19 cellular contexts compared by ENCODE assay signal in genomic region chr12:106585237-106585834, GRCh38. TPM values are rescaled to one million over a fixed set of nuclear protein-coding genes. Genes with fewer than 3 reads are reported as not detected.
DNase-seq lines count a peak whose midpoint lies in the region; ATAC-seq, FAIRE-seq and TF ChIP-seq lines count a peak whose summit lies in the region.
"Had no signal": no experiment of that assay in that cellular context is flagged by ENCODE, and none has a peak within 500 bp of the region (broad histone marks: within the 10 kb centered on the region; RNA-seq: fewer than 3 reads in every experiment).

No MANE protein-coding gene starts in this region.

- ATAC-seq in HG02970 (IDR thresholded peaks at IDR 0.05; ENCODE audit: low FRiP score, unreplicated experiment) = no peak
- ATAC-seq in GM18909 (IDR thresholded peaks at IDR 0.05; ENCODE audit: poor library complexity, unreplicated experiment) = no peak

- H3F3A ChIP-seq in neural progenitor cell (ENCODE audit: low read depth) = peaks cover 74% of the 10 kb centered on the region

- no peak overlapping the region for H2BK15ac ChIP-seq in H9 (ENCODE audit: low read depth, low read length)
- no peak overlapping the region for H2BK15ac ChIP-seq in H1 (ENCODE audit: low read length)

- TF ChIP-seq CTCF in H9 (conservative IDR thresholded peaks at IDR 0.05) = no peak
- TF ChIP-seq CTCF in H1 (IDR thresholded peaks at IDR 0.05; ENCODE audit: control extremely low read depth in 1 of 3, insufficient read depth in 1 of 3, low read depth in 1 of 3, low read length in 3 of 3) = no peak
- TF ChIP-seq CTCF in neural progenitor cell (IDR thresholded peaks at IDR 0.05) = no peak

- no peak overlapping the region for H3K27ac ChIP-seq in H9 (ENCODE audit: insufficient read length, low read depth, low read length)
- no peak overlapping the region for H3K27ac ChIP-seq in H1 (ENCODE audit: low read depth, low read length)
- no peak overlapping the region for H3K27ac ChIP-seq in neural progenitor cell
- H3K27ac ChIP-seq: stomach had no signal

- H3K4me1 Mint-ChIP-seq in H9 (peaks cover 39 to 54% of the 10 kb centered on the region in 2 experiments), neural progenitor cell (peaks cover 43% of the 10 kb centered on the region)

- peaks cover 95% of the 10 kb centered on the region for H3K27me3 Mint-ChIP-seq in H9 (ENCODE audit: low read depth)
- peaks cover 15% of the 10 kb centered on the region for H3K27me3 Mint-ChIP-seq in neural progenitor cell (ENCODE audit: insufficient read depth, low read depth)

- H4K91ac ChIP-seq in H9 (ENCODE audit: insufficient read length, low read depth, low read length) = no peak overlapping the region
- H4K91ac ChIP-seq in H1 (replicated peaks; ENCODE audit: insufficient read length, low read length) = no peak overlapping the region

- H4K5ac ChIP-seq in H9 (ENCODE audit: insufficient read length, low read depth, low read length) (no peak overlapping the region), H1 (ENCODE audit: insufficient read length, low read depth, low read length) (no peak overlapping the region)

- no peak overlapping the region for H3K14ac ChIP-seq in H9 (ENCODE audit: insufficient read depth, low read length)
- no peak overlapping the region for H3K14ac ChIP-seq in H1 (ENCODE audit: insufficient read length)

- H2AK5ac ChIP-seq in H9 (ENCODE audit: insufficient read length, low read length) = no peak overlapping the region
- H2AK5ac ChIP-seq in H1 (ENCODE audit: low read depth, low read length) = no peak overlapping the region

- H2BK12ac ChIP-seq in H9 (ENCODE audit: insufficient read length, low read depth, low read length) (no peak overlapping the region), H1 (ENCODE audit: low read depth, low read length) (no peak overlapping the region)

- peak overlapping the region; percentile 53 to 88 for H3K4me3 Mint-ChIP-seq in H9
- H3K4me3 Mint-ChIP-seq in neural progenitor cell = peak overlapping the region; percentile 100
- H3K4me3 Mint-ChIP-seq: activated T-helper 1 cell treated with anti-CD3 and anti-CD28 coated beads, Interleukin-12 subunit alpha, Interleukin-12 subunit beta, Interleukin-2, Interleukin-4 antibody, amounts not matched to agents 30 ng/mL and 10 ng/mL and 1 ng/mL, durations not matched to agents 14 hours and 24 hours and 36 hours; T-helper 1 cell treated with Interleukin-12 subunit alpha and Interleukin-12 subunit beta and Interleukin-4 antibody, amounts not matched to agents 30 μg/mL and 1 μg/mL, for 36 hours had no signal

- no peak overlapping the region for H3K9ac ChIP-seq in H9 (ENCODE audit: extremely low read depth, insufficient read length, low read length)
- H3K9ac ChIP-seq in H1 (replicated peaks in 1 of 4; ENCODE audit: extremely low read depth in 1 of 4, low read depth in 3 of 4, low read length in 3 of 4) = no peak overlapping the region
- H3K9ac ChIP-seq in neural progenitor cell = no peak overlapping the region

- H3K9me3 ChIP-seq in H9 (ENCODE audit: control insufficient read depth, low read depth, low read length) (no peaks in the 10 kb centered on the region), H1 (ENCODE audit: insufficient read depth in 2 of 2, low read depth in 1 of 2, low read length in 1 of 2) (no peaks in the 10 kb centered on the region; a peak in 1 of 4 replicates), neural progenitor cell (ENCODE audit: low read depth) (no peaks in the 10 kb centered on the region)
- H3K9me3 ChIP-seq: stomach had no signal

- no peak overlapping the region for H2BK20ac ChIP-seq in H9 (ENCODE audit: low read depth, low read length, poor library complexity, severe bottlenecking)
- no peak overlapping the region for H2BK20ac ChIP-seq in H1 (ENCODE audit: low read length)

- H3K79me1 ChIP-seq in H9 (ENCODE audit: insufficient read depth, low read depth, low read length, poor library complexity, severe bottlenecking) = no peaks in the 10 kb centered on the region
- H3K79me1 ChIP-seq in H1 (ENCODE audit: low read depth, low read length) = no peaks in the 10 kb centered on the region

- H3K9me3 Mint-ChIP-seq in H9 (peaks cover 0 to 10% of the 10 kb centered on the region in 2 experiments; a peak in 2 of 5 replicates), neural progenitor cell (no peaks in the 10 kb centered on the region)
- H3K9me3 Mint-ChIP-seq: activated T-helper 1 cell treated with anti-CD3 and anti-CD28 coated beads, Interleukin-12 subunit alpha, Interleukin-12 subunit beta, Interleukin-2, Interleukin-4 antibody, amounts not matched to agents 30 ng/mL and 10 ng/mL and 1 ng/mL, durations not matched to agents 14 hours and 24 hours and 36 hours; T-helper 1 cell treated with Interleukin-12 subunit alpha and Interleukin-12 subunit beta and Interleukin-4 antibody, amounts not matched to agents 30 μg/mL and 1 μg/mL, for 36 hours had no signal

- no peak overlapping the region for H2BK5ac ChIP-seq in H9 (ENCODE audit: insufficient read length, low read length)
- no peak overlapping the region; the same call in 1 of the 2 replicates for H2BK5ac ChIP-seq in H1 (ENCODE audit: low read depth, low read length)

- H3K4ac ChIP-seq in H9 (ENCODE audit: low read depth, low read length) (no peak overlapping the region), H1 (replicated peaks; ENCODE audit: insufficient read length, low read depth, low read length) (no peak overlapping the region)

- TF ChIP-seq RAD21 in H1 (IDR thresholded peaks at IDR 0.05 in 1 of 2, conservative IDR thresholded peaks at IDR 0.05 in 1 of 2; ENCODE audit: low read depth in 2 of 2, low read length in 2 of 2) = no peak

- no peak overlapping the region for H2AFZ ChIP-seq in H9 (ENCODE audit: low read length)
- H2AFZ ChIP-seq in H1 (ENCODE audit: low read length) = no peak overlapping the region
- H2AFZ ChIP-seq in neural progenitor cell (replicated peaks) = no peak overlapping the region

- H3K36me3 Mint-ChIP-seq in H9 (ENCODE audit: insufficient read depth in 1 of 3, low read depth in 3 of 3) = no peaks in the 10 kb centered on the region; a peak in 1 of 7 replicates
- peaks cover 19% of the 10 kb centered on the region for H3K36me3 Mint-ChIP-seq in neural progenitor cell

- H2BK120ac ChIP-seq in H9 (ENCODE audit: low read depth, low read length, poor library complexity, severe bottlenecking) (no peak overlapping the region), H1 (replicated peaks; ENCODE audit: low read depth, low read length) (no peak overlapping the region)

- peak overlapping the region; percentile 71 for H3K4me2 ChIP-seq in H9 (ENCODE audit: insufficient read depth, insufficient read length, low read length)
- H3K4me2 ChIP-seq in H1 (ENCODE audit: insufficient read depth in 1 of 2, low read depth in 2 of 2, low read length in 2 of 2) = peak overlapping the region; percentile 88 to 90
- peak overlapping the region; percentile 76 for H3K4me2 ChIP-seq in neural progenitor cell

- H3K4me3 ChIP-seq in H1 (ENCODE audit: extremely low read depth in 1 of 4, insufficient read depth in 2 of 4, low read depth in 3 of 4, low read length in 4 of 4) = peak overlapping the region; percentile 13 to 72 (median 46); a peak in 6 of 8 replicates
- peak overlapping the region; percentile 49 for H3K4me3 ChIP-seq in neural progenitor cell

- peaks cover 73% of the 10 kb centered on the region for H3K27me3 ChIP-seq in H9 (ENCODE audit: insufficient read depth, low read length)
- peaks cover 71 to 83% (median 80%) of the 10 kb centered on the region in 4 experiments for H3K27me3 ChIP-seq in H1 (replicated peaks in 1 of 4; ENCODE audit: control insufficient read depth in 3 of 4, extremely low read depth in 1 of 4, insufficient read depth in 3 of 4, low read length in 3 of 4)
- peaks cover 100% of the 10 kb centered on the region for H3K27me3 ChIP-seq in neural progenitor cell

- CTCF ChIA-PET in H1 (lab: Charles Lee; ENCODE audit: partially characterized antibody) = interaction anchor here (1.1 kb wide), 1 partner anchor 33 kb away, joined by 3 read pairs; no protein-coding TSS in a partner anchor

- no CpG with 5 or more reads among the region's 32 CpGs for WGBS in H9 (ENCODE audit: extremely low coverage, insufficient read length, low lambda C conversion rate)
- WGBS in H1 (ENCODE audit: extremely low coverage in 1 of 2, insufficient coverage in 1 of 2, insufficient read length in 1 of 2, insufficient replicate concordance in 2 of 2, low coverage in 1 of 2, low lambda C conversion rate in 2 of 2, missing lambda C conversion rate in 1 of 2), 2 experiments = 2% methylated on average over 32 of the region's 32 CpGs; no CpG with 5 or more reads in 1 of the 2 experiments

- peak in 2 of 3 experiments; percentile 41 to 50 for DNase-seq in NCI-H1417 (lab: John Stamatoyannopoulos, UW)
- DNase-seq in NCI-H1417 treated with DMSO at 0.1 percent for 48 hours (lab: John Stamatoyannopoulos, UW) = no peak
- peak; percentile 56 for DNase-seq in H9
- no peak for DNase-seq in H1 (ENCODE audit: low read depth in 1 of 2, low spot score in 2 of 2)
- peak; percentile 82 for DNase-seq in neural progenitor cell (ENCODE audit: low spot score)
- DNase-seq in activated CD4-positive, CD25-positive, alpha-beta regulatory T cell (lab: John Stamatoyannopoulos, UW) = no peak
- DNase-seq: 8988T; activated CD4-positive, alpha-beta T cell treated with anti-CD3 and anti-CD28 coated beads, Interleukin-2, amount 50 U/mL, for 1 hour; effector CD8-positive, alpha-beta T cell; KBM-7; NCI-H146; NCI-H510A treated with DMSO at 0.1 percent for 48 hours; stomach had no signal

- H3K4me1 ChIP-seq in H9 (ENCODE audit: insufficient read depth, low read length) (peaks cover 2% of the 10 kb centered on the region), H1 (replicated peaks in 1 of 4; ENCODE audit: control insufficient read depth in 3 of 4, insufficient read depth in 4 of 4, low read length in 3 of 4) (peaks cover 7 to 34% (median 19%) of the 10 kb centered on the region in 4 experiments), neural progenitor cell (peaks cover 57% of the 10 kb centered on the region)

- FAIRE-seq in H1 (lab: Jason Lieb, UNC) = no peak
- FAIRE-seq: islet of Langerhans had no signal

- TF ChIP-seq POLR2A in H1 (IDR thresholded peaks at IDR 0.05; ENCODE audit: control extremely low read depth in 1 of 2, low read depth in 2 of 2, low read length in 2 of 2) = no peak

- H3K36me3 ChIP-seq in H1 (ENCODE audit: control insufficient read depth in 2 of 4, insufficient read depth in 4 of 4, low read length in 3 of 4) = no peaks in the 10 kb centered on the region; a peak in 1 of 8 replicates
- no peaks in the 10 kb centered on the region for H3K36me3 ChIP-seq in neural progenitor cell
- H3K36me3 ChIP-seq: stomach had no signal

- no peak overlapping the region for H3T11ph ChIP-seq in H9 (ENCODE audit: low read length)

- H4K20me1 ChIP-seq in H9 (ENCODE audit: control insufficient read depth, insufficient read depth, insufficient read length) (no peaks in the 10 kb centered on the region), H1 (replicated peaks in 1 of 2; ENCODE audit: control insufficient read depth in 1 of 2, insufficient read depth in 2 of 2, low read length in 2 of 2) (peaks cover 8 to 30% of the 10 kb centered on the region in 2 experiments), neural progenitor cell (ENCODE audit: low read depth) (peaks cover 65% of the 10 kb centered on the region)

- no peak overlapping the region for H3K23ac ChIP-seq in H9 (ENCODE audit: insufficient read length, low read depth, low read length)
- no peak overlapping the region for H3K23ac ChIP-seq in H1 (ENCODE audit: insufficient read length)

- peaks cover 17% of the 10 kb centered on the region for H3K23me2 ChIP-seq in H9 (ENCODE audit: insufficient read length, low read depth, low read length, poor library complexity, severe bottlenecking)
- H3K23me2 ChIP-seq in H1 (ENCODE audit: low read depth, low read length) = peaks cover 28% of the 10 kb centered on the region; the same call in 1 of the 2 replicates

- H3K18ac ChIP-seq in H9 (ENCODE audit: insufficient read length, low read depth, low read length) (no peak overlapping the region), H1 (ENCODE audit: extremely low read depth, low read length) (no peak overlapping the region)

- TF ChIP-seq EP300 in H1 (IDR thresholded peaks at IDR 0.05; ENCODE audit: borderline replicate concordance in 1 of 2, low read depth in 2 of 2, low read length in 2 of 2) = no peak

- no peak overlapping the region for H4K8ac ChIP-seq in H9 (replicated peaks; ENCODE audit: insufficient read length, low read depth, low read length)
- no peak overlapping the region for H4K8ac ChIP-seq in H1 (ENCODE audit: extremely low read depth, insufficient read depth, low read length)

- POLR2A ChIA-PET in H1 (lab: Charles Lee; ENCODE audit: partially characterized antibody) = interaction anchor here (0.7 to 1.0 kb wide), 2 partner anchors 15 to 222 kb away, joined by 3 read pairs; no protein-coding TSS in a partner anchor

- H3K56ac ChIP-seq in H9 (ENCODE audit: insufficient read length, low read depth, low read length) (no peak overlapping the region), H1 (replicated peaks; ENCODE audit: insufficient read length, low read depth, low read length) (no peak overlapping the region)

- no peaks in the 10 kb centered on the region for H3K79me2 ChIP-seq in H9 (ENCODE audit: insufficient read depth, low read length)
- no peaks in the 10 kb centered on the region for H3K79me2 ChIP-seq in H1 (ENCODE audit: control insufficient read depth in 1 of 2, insufficient read depth in 2 of 2, low read length in 2 of 2)
- H3K79me2 ChIP-seq in neural progenitor cell (ENCODE audit: low read depth) = no peaks in the 10 kb centered on the region

- no peak overlapping the region; a peak in 1 of 7 replicates for H3K27ac Mint-ChIP-seq in H9
- peak overlapping the region; percentile 93 for H3K27ac Mint-ChIP-seq in neural progenitor cell
- H3K27ac Mint-ChIP-seq: activated T-helper 1 cell treated with anti-CD3 and anti-CD28 coated beads, Interleukin-12 subunit alpha, Interleukin-12 subunit beta, Interleukin-2, Interleukin-4 antibody, amounts not matched to agents 30 ng/mL and 10 ng/mL and 1 ng/mL, durations not matched to agents 14 hours and 24 hours and 36 hours; T-helper 1 cell treated with Interleukin-12 subunit alpha and Interleukin-12 subunit beta and Interleukin-4 antibody, amounts not matched to agents 30 μg/mL and 1 μg/mL, for 36 hours had no signal

RNA-seq across cellular contexts. Expression of gene RFX4, which starts 2.5 kb away (rescaled TPM):
- total RNA-seq in H9 (2021) (0.13 and 0.57 TPM in 2 replicates), neural progenitor cell (ENCODE audit: low replicate concordance) (0.22 and 3.4 TPM in 2 replicates)
- not detected in 2 replicates for total RNA-seq in H1 (2021; fragmentation: NEBNext Ultra II Directional; extraction: Animal tissue kit (Norgen Biotek cat#: 25700))
- 0.05 and 0.06 TPM in 2 replicates for polyA plus RNA-seq in H1 (2011; rRNA removed)
- 0.08 TPM for polyA plus RNA-seq in H1 (2011; cell fraction: cytosol; rRNA removed)
- polyA plus RNA-seq in H1 (2011; cell fraction: nucleus; rRNA removed) = 0.09 TPM
- polyA plus RNA-seq in H1 (2012, experiment 1 of 2) = 0.10 to 0.17 TPM (median 0.12 TPM) in 4 replicates
- polyA plus RNA-seq in H1 (2012, experiment 2 of 2) = not detected
- 0.08 TPM for polyA plus RNA-seq in H1 (2013, experiment 1 of 2)
- polyA plus RNA-seq in H1 (2013, experiment 2 of 2) = 0.04 TPM
- 0.19 TPM in 1 of 2 replicates, not detected in the other for polyA minus RNA-seq in H1 (2011; rRNA and poly(A)+ RNA removed)
- not detected for polyA minus RNA-seq in H1 (2011; cell fraction: cytosol; rRNA and poly(A)+ RNA removed)
- polyA minus RNA-seq in H1 (2011; cell fraction: nucleus; rRNA and poly(A)+ RNA removed) = 0.50 TPM
- total RNA-seq: activated T-helper 1 cell treated with anti-CD3 and anti-CD28 coated beads, Interleukin-12 subunit alpha, Interleukin-12 subunit beta, Interleukin-2, Interleukin-4 antibody, amounts not matched to agents 30 ng/mL and 10 ng/mL and 1 ng/mL, durations not matched to agents 14 hours and 24 hours and 36 hours; fibroblast of villous mesenchyme; stomach had no signal
- polyA plus RNA-seq: stomach had no signal

Comparison
In these comparisons a context has a peak if more than half of its experiments do, and no peak if none do; other contexts are left out.
1. DNase-seq: peak in NCI-H1417 (2 of 3), H9 (single experiment) and neural progenitor cell (single experiment); none in NCI-H1417 treated with DMSO at 0.1 percent for 48 hours (single experiment), H1 (0 of 2) and activated CD4-positive, CD25-positive, alpha-beta regulatory T cell (0 of 4).
2. Peak in every context shown above with its lines, with median percentiles within 50 percentile points of each other: H3K4me2 ChIP-seq.